ENCODE assay signal across 8 cellular contexts in genomic region chr10:80202934-80203834, GRCh38. TPM values are rescaled to one million over a fixed set of nuclear protein-coding genes. Genes with fewer than 3 reads are reported as not detected.
DNase-seq lines count a peak whose midpoint lies in the region; ATAC-seq and TF ChIP-seq lines count a peak whose summit lies in the region.

No MANE protein-coding gene starts in this region.

- no peaks in the 10 kb centered on the region; the same call in 1 of the 2 replicates for H3F3A ChIP-seq in SU-DHL-6 (ENCODE audit: insufficient read depth)

- peaks cover 18 to 70% of the 10 kb centered on the region in 2 donors for H3K4me1 ChIP-seq in ascending aorta

- peaks cover 4% of the 10 kb centered on the region; the same call in 1 of the 2 replicates for H4K20me1 ChIP-seq in SU-DHL-6 (ENCODE audit: low read depth, low read length)

- peak; percentile 49 for ATAC-seq in GM19452 (IDR thresholded peaks at IDR 0.05; ENCODE audit: unreplicated experiment)
- ATAC-seq in HG03521 (IDR thresholded peaks at IDR 0.05; ENCODE audit: unreplicated experiment): peak; percentile 52

- H3K4me2 ChIP-seq in SU-DHL-6 (ENCODE audit: low read depth, low read length, poor library complexity, severe bottlenecking): peak overlapping the region; percentile 85

- peak overlapping the region; percentile 78 for H3K4me3 ChIP-seq in SU-DHL-6 (ENCODE audit: insufficient read depth, low read length, poor library complexity, severe bottlenecking)
- peak overlapping the region; percentile 73 to 88 for H3K4me3 ChIP-seq in ascending aorta

- H3K9me3 ChIP-seq in SU-DHL-6 (ENCODE audit: insufficient read depth, low read length) (no peaks in the 10 kb centered on the region), ascending aorta (no peaks in the 10 kb centered on the region)

- H3K9ac ChIP-seq in SU-DHL-6 (ENCODE audit: low read length): peak overlapping the region; percentile 82

- peaks cover 71% of the 10 kb centered on the region for H3K79me2 ChIP-seq in SU-DHL-6 (ENCODE audit: insufficient read depth, low read length)

- peak; percentile 59 for DNase-seq in DMS153 (lab: John Stamatoyannopoulos, UW)
- DNase-seq in ascending aorta (ENCODE audit: low spot score in 2 of 2): peak; percentile 24 to 90
- DNase-seq in iPS-NIHi11 (ENCODE audit: low spot score): peak; percentile 67
- peak; percentile 26 to 42 for DNase-seq in stimulated activated CD4-positive, alpha-beta T cell treated with anti-CD3 and anti-CD28 coated beads, Interleukin-15, amount 100 ng/mL, for 1 hour (ENCODE audit: low read depth in 1 of 2, low spot score in 1 of 2)
- DNase-seq in NCI-H1436 treated with DMSO at 0.1 percent for 48 hours (lab: John Stamatoyannopoulos, UW): no peak

- H3K9me2 ChIP-seq in SU-DHL-6 (replicated peaks; ENCODE audit: insufficient read depth, low read length): no peaks in the 10 kb centered on the region

- intact Hi-C loops in ascending aorta (cut with DNase I): loop anchor here (10.0 kb wide), 1 partner anchor 1048 kb away; no protein-coding TSS in a partner anchor

- no peaks in the 10 kb centered on the region for H3K36me3 ChIP-seq in SU-DHL-6 (ENCODE audit: low read length)
- no peaks in the 10 kb centered on the region for H3K36me3 ChIP-seq in ascending aorta

- H3K27me3 ChIP-seq in SU-DHL-6 (ENCODE audit: low read length): no peaks in the 10 kb centered on the region
- H3K27me3 ChIP-seq in ascending aorta: no peaks in the 10 kb centered on the region

- H2AFZ ChIP-seq in SU-DHL-6 (ENCODE audit: low read depth, low read length, severe bottlenecking): no peak overlapping the region

- TF ChIP-seq CTCF in SU-DHL-6 (IDR thresholded peaks at IDR 0.05; ENCODE audit: insufficient read depth, low read length, poor library complexity, severe bottlenecking) (peak; percentile 85), ascending aorta (IDR thresholded peaks at IDR 0.05) (peak in 1 of 3 experiments; percentile 25)

- H3K27ac ChIP-seq in SU-DHL-6 (ENCODE audit: low read depth, low read length) (peak overlapping the region; percentile 74), ascending aorta (peak overlapping the region; percentile 96 to 97)

RNA-seq across cellular contexts. Expression of gene ANXA11, which starts 2.2 kb away (rescaled TPM):
- 237 TPM for total RNA-seq in ascending aorta
